Comparison of ENCODE assay signal across 1 cellular context in genomic region chr6:142246960-142247359, GRCh38.
TF ChIP-seq lines count a peak whose summit lies in the region.

No MANE protein-coding gene starts in this region.

TF ChIP-seq in SK-N-SH treated with all-trans-retinoic acid at 6 μM for 48 hours, 23 proteins besides CTCF, POLR2A, EP300 and RAD21 (continued from another document):
- TF ChIP-seq ISL1 (CRISPR knock-in tag; IDR thresholded peaks at IDR 0.05): no peak
- TF ChIP-seq TCF4 (CRISPR knock-in tag; IDR thresholded peaks at IDR 0.05; ENCODE audit: borderline replicate concordance): no peak
- no peak for TF ChIP-seq CSDC2 (CRISPR knock-in tag; IDR thresholded peaks at IDR 0.05)
- no peak for TF ChIP-seq ZNF8 (CRISPR knock-in tag; IDR thresholded peaks at IDR 0.05)
- no peak for TF ChIP-seq SNAI2 (CRISPR knock-in tag; IDR thresholded peaks at IDR 0.05)
